In the genomic region with DNA sequence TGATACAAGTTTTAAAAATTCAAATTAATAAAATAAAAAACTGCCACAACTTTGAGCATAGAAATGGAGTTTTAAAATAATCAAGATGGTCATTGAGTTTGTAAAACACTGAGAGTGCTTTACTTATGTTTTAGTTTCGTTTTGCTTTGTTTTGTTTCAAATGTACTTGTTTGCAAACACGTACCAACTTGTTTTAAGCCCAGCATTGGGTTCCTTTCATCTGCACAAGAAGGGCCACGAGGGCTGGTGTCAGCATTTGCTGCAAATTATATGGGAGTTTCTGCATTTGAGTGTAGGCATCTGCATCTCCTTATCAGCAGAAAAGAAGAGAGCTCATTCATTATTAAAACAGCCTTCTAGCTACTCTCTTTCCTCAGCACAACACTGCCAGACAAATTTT, we compare ENCODE assay signal across 17 cellular contexts.
DNase-seq lines count a peak whose midpoint lies in the region; ATAC-seq, FAIRE-seq and TF ChIP-seq lines count a peak whose summit lies in the region.
"Had no signal": no experiment of that assay in that cellular context is flagged by ENCODE, and none has a peak within 500 bp of the region (broad histone marks: within the 10 kb centered on the region; RNA-seq: fewer than 3 reads in every experiment).

No MANE protein-coding gene starts in this region.

- peaks cover 5 to 12% of the 10 kb centered on the region in 2 donors for H3K4me1 Mint-ChIP-seq in stimulated activated naive B cell treated with anti-CD40 and anti-IgM and Interleukin-4, amounts not matched to agents 10 μg/mL and 1 μg/mL and 100 μg/mL, for 72 hours

- H3K4me2 ChIP-seq in BLaER1 treated with 17β-estradiol and CSF1 and Interleukin-3, amounts not matched to agents 10 nM and 100 nM: peak overlapping the region; percentile 65 to 87 (median 81)
- H3K4me2 ChIP-seq in SK-N-SH (peak overlapping the region; percentile 36), keratinocyte (ENCODE audit: control insufficient read depth, extremely low read depth, insufficient read depth, low read depth, low read length) (peak overlapping the region; percentile 80)

- no peak overlapping the region for H3K4me3 Mint-ChIP-seq in stimulated activated naive B cell treated with anti-CD40 and anti-IgM and Interleukin-4, amounts not matched to agents 10 μg/mL and 1 μg/mL and 100 μg/mL, for 72 hours
- H3K4me3 Mint-ChIP-seq: CD8-positive, alpha-beta T cell had no signal

- POLR2A ChIA-PET in SK-N-SH (lab: Yijun Ruan, JAX): no interaction called here

- no peaks in the 10 kb centered on the region for H3K9me1 ChIP-seq in keratinocyte (ENCODE audit: control insufficient read depth, extremely low read depth, insufficient read depth, low read length)

- 74% methylated on average over 3 of the region's 3 CpGs for WGBS in SK-N-SH (ENCODE audit: low lambda C conversion rate)

- no peaks in the 10 kb centered on the region for H3K9me3 Mint-ChIP-seq in stimulated activated naive B cell treated with anti-CD40 and anti-IgM and Interleukin-4, amounts not matched to agents 10 μg/mL and 1 μg/mL and 100 μg/mL, for 72 hours
- H3K9me3 Mint-ChIP-seq: CD8-positive, alpha-beta T cell had no signal

- H3F3A ChIP-seq in SK-N-SH (replicated peaks; ENCODE audit: insufficient read depth): peaks cover 27% of the 10 kb centered on the region

- peak overlapping the region in 6 of 10 experiments; percentile 1 to 44 (median 18); a peak in 9 of 20 replicates for H3K4me3 ChIP-seq in BLaER1 treated with 17β-estradiol and CSF1 and Interleukin-3, amounts not matched to agents 10 nM and 100 nM
- H3K4me3 ChIP-seq in SK-N-SH (ENCODE audit: low read depth in 2 of 2, low read length in 1 of 2) (no peak overlapping the region; a peak in 1 of 4 replicates), keratinocyte (ENCODE audit: control insufficient read depth in 2 of 3, extremely low read depth in 1 of 3, insufficient read depth in 2 of 3, low read depth in 1 of 3, low read length in 3 of 3) (peak overlapping the region in 2 of 3 experiments; percentile 7 to 37)
- H3K4me3 ChIP-seq: upper lobe of left lung had no signal

- CTCF ChIA-PET in SK-N-SH (lab: Yijun Ruan, JAX): interaction anchor here (1.0 kb wide), 1 partner anchor 35 kb away, joined by 4 read pairs; no protein-coding TSS in a partner anchor

- TF ChIP-seq CTCF in SK-N-SH (IDR thresholded peaks at IDR 0.05) (no peak), keratinocyte (optimal IDR thresholded peaks at IDR 0.05 in 1 of 3, IDR thresholded peaks at IDR 0.05 in 1 of 3, conservative IDR thresholded peaks at IDR 0.05 in 1 of 3; ENCODE audit: extremely low read depth in 1 of 3, insufficient read depth in 2 of 3, low read length in 3 of 3) (no peak)

- dilution Hi-C loops in keratinocyte (cut with MboI; ENCODE audit: extremely low pct_ligation_motif_present, low sequenced_read_pairs): no loop called here

- no peaks in the 10 kb centered on the region for H3K36me3 ChIP-seq in BLaER1 treated with 17β-estradiol and CSF1 and Interleukin-3, amounts not matched to agents 10 nM and 100 nM
- no peaks in the 10 kb centered on the region for H3K36me3 ChIP-seq in SK-N-SH (replicated peaks in 1 of 2; ENCODE audit: control insufficient read depth in 1 of 2, insufficient read depth in 2 of 2, low read length in 1 of 2)
- H3K36me3 ChIP-seq in keratinocyte (ENCODE audit: control insufficient read depth in 2 of 2, extremely low read depth in 1 of 2, insufficient read depth in 2 of 2, low read length in 2 of 2): no peaks in the 10 kb centered on the region
- H3K36me3 ChIP-seq: upper lobe of left lung had no signal

- H3K27ac ChIP-seq in BLaER1 treated with 17β-estradiol and CSF1 and Interleukin-3, amounts not matched to agents 10 nM and 100 nM: peak overlapping the region in 5 of 11 experiments; percentile 15 to 70 (median 52); a peak in 9 of 22 replicates
- H3K27ac ChIP-seq in SK-N-SH (ENCODE audit: low read depth in 2 of 2, low read length in 1 of 2) (peak overlapping the region; percentile 19 to 80; a peak in 3 of 4 replicates), keratinocyte (ENCODE audit: control insufficient read depth, insufficient read depth, low read length) (no peak overlapping the region)
- H3K27ac ChIP-seq: upper lobe of left lung had no signal

- H3K9me3 ChIP-seq in BLaER1 treated with 17β-estradiol and CSF1 and Interleukin-3, amounts not matched to agents 10 nM and 100 nM (replicated peaks in 1 of 11): peaks cover 23 to 31% (median 26%) of the 10 kb centered on the region in 11 experiments
- no peaks in the 10 kb centered on the region for H3K9me3 ChIP-seq in SK-N-SH
- H3K9me3 ChIP-seq in keratinocyte (ENCODE audit: control insufficient read depth, low read depth, low read length): no peaks in the 10 kb centered on the region
- H3K9me3 ChIP-seq: upper lobe of left lung had no signal

- H3K27ac Mint-ChIP-seq in stimulated activated naive B cell treated with anti-CD40 and anti-IgM and Interleukin-4, amounts not matched to agents 10 μg/mL and 1 μg/mL and 100 μg/mL, for 72 hours: no peak overlapping the region
- H3K27ac Mint-ChIP-seq: CD8-positive, alpha-beta T cell; progenitor cell of endocrine pancreas had no signal

- peak overlapping the region in 3 of 11 experiments; percentile 3 to 55 (median 28); a peak in 4 of 22 replicates for H3K9ac ChIP-seq in BLaER1 treated with 17β-estradiol and CSF1 and Interleukin-3, amounts not matched to agents 10 nM and 100 nM
- H3K9ac ChIP-seq in SK-N-SH (peak overlapping the region; percentile 38; the same call in 1 of the 2 replicates), keratinocyte (ENCODE audit: control insufficient read depth, extremely low read depth, insufficient read depth, low read length) (no peak overlapping the region)

- no peaks in the 10 kb centered on the region for H3K36me3 Mint-ChIP-seq in stimulated activated naive B cell treated with anti-CD40 and anti-IgM and Interleukin-4, amounts not matched to agents 10 μg/mL and 1 μg/mL and 100 μg/mL, for 72 hours
- H3K36me3 Mint-ChIP-seq: CD8-positive, alpha-beta T cell had no signal

- TF ChIP-seq RAD21 in SK-N-SH (IDR thresholded peaks at IDR 0.05; ENCODE audit: low read length): no peak

- H3K4me1 ChIP-seq in BLaER1 treated with 17β-estradiol and CSF1 and Interleukin-3, amounts not matched to agents 10 nM and 100 nM: peaks cover 16 to 62% (median 45%) of the 10 kb centered on the region in 10 experiments
- H3K4me1 ChIP-seq in SK-N-SH (ENCODE audit: control insufficient read depth in 1 of 2, insufficient read depth in 2 of 2, low read depth in 1 of 2, low read length in 1 of 2): peaks cover 0 to 53% of the 10 kb centered on the region in 2 experiments
- peaks cover 14% of the 10 kb centered on the region for H3K4me1 ChIP-seq in keratinocyte (ENCODE audit: control insufficient read depth, extremely low read depth, insufficient read depth, low read length)
- H3K4me1 ChIP-seq: upper lobe of left lung had no signal

- peaks cover 0 to 19% (median 0%) of the 10 kb centered on the region in 11 experiments; a peak in 4 of 22 replicates for H3K27me3 ChIP-seq in BLaER1 treated with 17β-estradiol and CSF1 and Interleukin-3, amounts not matched to agents 10 nM and 100 nM
- H3K27me3 ChIP-seq in SK-N-SH (ENCODE audit: insufficient read depth): no peaks in the 10 kb centered on the region
- no peaks in the 10 kb centered on the region for H3K27me3 ChIP-seq in keratinocyte (ENCODE audit: control insufficient read depth, extremely low read depth, insufficient read depth, low read length)
- H3K27me3 ChIP-seq: upper lobe of left lung had no signal

- TF ChIP-seq EP300 in SK-N-SH (IDR thresholded peaks at IDR 0.05; ENCODE audit: borderline replicate concordance in 1 of 2, low read depth in 1 of 2, low read length in 1 of 2): no peak

- peak; percentile 45 for ATAC-seq in GM21619 (IDR thresholded peaks at IDR 0.05; ENCODE audit: unreplicated experiment)
- no peak for ATAC-seq in stimulated activated naive B cell treated with anti-CD40 and anti-IgM and Interleukin-4, amounts not matched to agents 10 μg/mL and 1 μg/mL and 100 μg/mL, for 72 hours (replicated peaks)
- ATAC-seq: CD8-positive, alpha-beta T cell; HCT116; left cardiac atrium had no signal

- no peaks in the 10 kb centered on the region for H3K27me3 Mint-ChIP-seq in stimulated activated naive B cell treated with anti-CD40 and anti-IgM and Interleukin-4, amounts not matched to agents 10 μg/mL and 1 μg/mL and 100 μg/mL, for 72 hours

- H2AFZ ChIP-seq in SK-N-SH (ENCODE audit: low read depth): peak overlapping the region; percentile 75
- peak overlapping the region; percentile 27 for H2AFZ ChIP-seq in keratinocyte (ENCODE audit: control insufficient read depth, low read length)

- H3K9me2 ChIP-seq in SK-N-SH: no peaks in the 10 kb centered on the region

- DNase-seq in SK-N-SH (no peak), keratinocyte (ENCODE audit: low read depth, low spot score) (no peak), RKO (ENCODE audit: low spot score) (no peak)
- DNase-seq in stimulated activated naive CD4-positive, alpha-beta T cell (lab: John Stamatoyannopoulos, UW): no peak
- no peak for DNase-seq in stimulated activated naive B cell treated with anti-CD40 and anti-IgM and Interleukin-4, amounts not matched to agents 10 μg/mL and 1 μg/mL and 100 μg/mL, for 72 hours
- DNase-seq: activated naive CD4-positive, alpha-beta T cell treated with anti-CD3 and anti-CD28 coated beads, Interleukin-2, amount 50 U/mL, for 16 hours; CD8-positive, alpha-beta T cell; left cardiac atrium; NCI-H2081 treated with DMSO at 0.1 percent for 48 hours; SHP77 treated with DMSO at 0.1 percent for 48 hours; upper lobe of left lung had no signal

- peak; percentile 72 for FAIRE-seq in keratinocyte (lab: Jason Lieb, UNC)
- FAIRE-seq: endometrium, TTC549 had no signal

- H3K79me2 ChIP-seq in SK-N-SH (ENCODE audit: insufficient read depth) (no peaks in the 10 kb centered on the region), keratinocyte (ENCODE audit: control insufficient read depth, insufficient read depth, low read length) (no peaks in the 10 kb centered on the region)

- H4K20me1 ChIP-seq in BLaER1 treated with 17β-estradiol and CSF1 and Interleukin-3, amounts not matched to agents 10 nM and 100 nM: no peaks in the 10 kb centered on the region
- H4K20me1 ChIP-seq in SK-N-SH (ENCODE audit: insufficient read depth) (no peaks in the 10 kb centered on the region), keratinocyte (ENCODE audit: control insufficient read depth, extremely low read depth, insufficient read depth, low read length) (no peaks in the 10 kb centered on the region)

TF ChIP-seq in SK-N-SH, 30 proteins besides CTCF, POLR2A, EP300 and RAD21 (continues in another document):
- TF ChIP-seq YY1 (IDR thresholded peaks at IDR 0.05; ENCODE audit: low read depth): no peak
- TF ChIP-seq, protein P1, sequence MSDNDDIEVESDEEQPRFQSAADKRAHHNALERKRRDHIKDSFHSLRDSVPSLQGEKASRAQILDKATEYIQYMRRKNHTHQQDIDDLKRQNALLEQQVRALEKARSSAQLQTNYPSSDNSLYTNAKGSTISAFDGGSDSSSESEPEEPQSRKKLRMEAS (IDR thresholded peaks at IDR 0.05; ENCODE audit: low read depth): no peak
- TF ChIP-seq TCF12 (IDR thresholded peaks at IDR 0.05): no peak
- TF ChIP-seq RCOR1 (IDR thresholded peaks at IDR 0.05; ENCODE audit: low read length): no peak

Comparison
In these comparisons a context has a peak if more than half of its experiments do, and no peak if none do; other contexts are left out.
1. H3K4me3 ChIP-seq: peak in BLaER1 treated with 17β-estradiol and CSF1 and Interleukin-3, amounts not matched to agents 10 nM and 100 nM (6 of 10) and keratinocyte (2 of 3); none in SK-N-SH (0 of 2).
2. Peak in every context shown above with its lines, with median percentiles within 50 percentile points of each other: H3K4me2 ChIP-seq.